In genomic region chr9:71685988-71686387, GRCh38 we compare ENCODE assay signal across 16 cellular contexts.
DNase-seq lines count a peak whose midpoint lies in the region; ATAC-seq and TF ChIP-seq lines count a peak whose summit lies in the region.
"Had no signal": no experiment of that assay in that cellular context is flagged by ENCODE, and none has a peak within 500 bp of the region (broad histone marks: within the 10 kb centered on the region; RNA-seq: fewer than 3 reads in every experiment).

No MANE protein-coding gene starts in this region.

- no peaks in the 10 kb centered on the region for H3K27me3 ChIP-seq in adrenal gland

- peak overlapping the region; percentile 14 for H3K27ac Mint-ChIP-seq in activated CD4-positive, alpha-beta T cell treated with anti-CD3 and anti-CD28 coated beads, Interleukin-2, amount 10 ng/mL, durations not matched to agents 24 days and 14 days
- peak overlapping the region; percentile 40 for H3K27ac Mint-ChIP-seq in activated naive CD8-positive, alpha-beta T cell treated with anti-CD3 and anti-CD28 coated beads for 36 hours
- peak overlapping the region; percentile 27 for H3K27ac Mint-ChIP-seq in nephron progenitor cell

- no peak for DNase-seq in activated CD4-positive, alpha-beta T cell treated with anti-CD3 and anti-CD28 coated beads, Interleukin-2, amount 10 ng/mL, durations not matched to agents 24 days and 14 days
- no peak for DNase-seq in activated CD4-positive, alpha-beta T cell treated with anti-CD3 and anti-CD28 coated beads for 1 hour
- peak; percentile 32 for DNase-seq in HT-29 (ENCODE audit: low spot score)
- no peak for DNase-seq in activated naive CD8-positive, alpha-beta T cell treated with anti-CD3 and anti-CD28 coated beads for 36 hours
- DNase-seq in nephron progenitor cell, result no peak
- DNase-seq in adrenal gland, result no peak
- DNase-seq in caudate nucleus (lab: John Stamatoyannopoulos, UW), result no peak
- DNase-seq: glutamatergic neuron, Karpas-422, mesenchymal stem cell, NCI-H1436 treated with DMSO at 0.1 percent for 48 hours, NCI-H446 had no signal

- intact Hi-C loops in activated CD4-positive, alpha-beta T cell treated with anti-CD3 and anti-CD28 coated beads, Interleukin-2, amount 10 ng/mL, durations not matched to agents 24 days and 14 days (cut with micrococcal nuclease), result loop anchor here (1.0 to 10.0 kb wide), 3 partner anchors 10 to 81 kb away; partner anchors contain the start of gene CEMIP2
- intact Hi-C loops in adrenal gland (cut with DNase I), result no loop called here

- WGBS in adrenal gland, 4 donors, result 93 to 98% (median 95%) methylated on average over 7 of the region's 7 CpGs

- no peak for ATAC-seq in GM19328 (IDR thresholded peaks at IDR 0.05; ENCODE audit: unreplicated experiment)
- ATAC-seq: esophagus mucosa had no signal

- TF ChIP-seq CTCF in nephron progenitor cell (IDR thresholded peaks at IDR 0.05) (no peak), adrenal gland (IDR thresholded peaks at IDR 0.05) (no peak)

- H3K27ac ChIP-seq in adrenal gland, result no peak overlapping the region
- H3K27ac ChIP-seq in caudate nucleus (ENCODE audit: low read depth, low read length), result no peak overlapping the region
- H3K27ac ChIP-seq: coronary artery, SK-N-MC had no signal

- no peak overlapping the region for H3K4me3 ChIP-seq in adrenal gland
- H3K4me3 ChIP-seq: coronary artery, SK-N-MC had no signal

- H3K36me3 ChIP-seq in adrenal gland (replicated peaks in 1 of 2), result peaks cover 0 to 10% of the 10 kb centered on the region in 2 donors

- H3K4me1 ChIP-seq in adrenal gland (replicated peaks in 1 of 2), result peaks cover 0 to 15% of the 10 kb centered on the region in 2 donors

- no peak for TF ChIP-seq POLR2A in adrenal gland (IDR thresholded peaks at IDR 0.05)

- H3K9me3 Mint-ChIP-seq in activated CD4-positive, alpha-beta T cell treated with anti-CD3 and anti-CD28 coated beads, Interleukin-2, amount 10 ng/mL, durations not matched to agents 24 days and 14 days, result no peaks in the 10 kb centered on the region
- H3K9me3 Mint-ChIP-seq in activated naive CD8-positive, alpha-beta T cell treated with anti-CD3 and anti-CD28 coated beads for 36 hours, result no peaks in the 10 kb centered on the region
- H3K9me3 Mint-ChIP-seq in nephron progenitor cell, result no peaks in the 10 kb centered on the region

- peaks cover 65% of the 10 kb centered on the region for H3K36me3 Mint-ChIP-seq in activated CD4-positive, alpha-beta T cell treated with anti-CD3 and anti-CD28 coated beads, Interleukin-2, amount 10 ng/mL, durations not matched to agents 24 days and 14 days (ENCODE audit: low read depth)
- H3K36me3 Mint-ChIP-seq in activated naive CD8-positive, alpha-beta T cell treated with anti-CD3 and anti-CD28 coated beads for 36 hours, result peaks cover 50% of the 10 kb centered on the region
- H3K36me3 Mint-ChIP-seq in nephron progenitor cell (ENCODE audit: low read depth), result peaks cover 53% of the 10 kb centered on the region

- H3K9me3 ChIP-seq in adrenal gland (replicated peaks in 1 of 3), result no peaks in the 10 kb centered on the region

- H3K4me1 Mint-ChIP-seq in activated CD4-positive, alpha-beta T cell treated with anti-CD3 and anti-CD28 coated beads, Interleukin-2, amount 10 ng/mL, durations not matched to agents 24 days and 14 days, result peaks cover 41% of the 10 kb centered on the region
- H3K4me1 Mint-ChIP-seq in activated naive CD8-positive, alpha-beta T cell treated with anti-CD3 and anti-CD28 coated beads for 36 hours, result peaks cover 44% of the 10 kb centered on the region
- H3K4me1 Mint-ChIP-seq in nephron progenitor cell, result peaks cover 45% of the 10 kb centered on the region

- no peaks in the 10 kb centered on the region for H3K27me3 Mint-ChIP-seq in activated CD4-positive, alpha-beta T cell treated with anti-CD3 and anti-CD28 coated beads, Interleukin-2, amount 10 ng/mL, durations not matched to agents 24 days and 14 days
- no peaks in the 10 kb centered on the region for H3K27me3 Mint-ChIP-seq in activated naive CD8-positive, alpha-beta T cell treated with anti-CD3 and anti-CD28 coated beads for 36 hours
- H3K27me3 Mint-ChIP-seq in nephron progenitor cell (ENCODE audit: low read depth, poor library complexity), result no peaks in the 10 kb centered on the region

- H3K4me3 Mint-ChIP-seq in activated CD4-positive, alpha-beta T cell treated with anti-CD3 and anti-CD28 coated beads, Interleukin-2, amount 10 ng/mL, durations not matched to agents 24 days and 14 days, result peak overlapping the region; percentile 63
- no peak overlapping the region for H3K4me3 Mint-ChIP-seq in activated naive CD8-positive, alpha-beta T cell treated with anti-CD3 and anti-CD28 coated beads for 36 hours
- no peak overlapping the region for H3K4me3 Mint-ChIP-seq in nephron progenitor cell
